In genomic region chr2:124283090-124283489, GRCh38 we compare ENCODE assay signal across 15 cellular contexts.
DNase-seq lines count a peak whose midpoint lies in the region; ATAC-seq and TF ChIP-seq lines count a peak whose summit lies in the region.
"Had no signal": no experiment of that assay in that cellular context is flagged by ENCODE, and none has a peak within 500 bp of the region (broad histone marks: within the 10 kb centered on the region; RNA-seq: fewer than 3 reads in every experiment).

No MANE protein-coding gene starts in this region.

- peak; percentile 92 for DNase-seq in DMS79 treated with DMSO at 0.1 percent for 48 hours (lab: John Stamatoyannopoulos, UW)
- DNase-seq in NCI-H2029 (lab: John Stamatoyannopoulos, UW) = peak; percentile 47
- DNase-seq in SK-N-DZ (ENCODE audit: low spot score) = peak; percentile 20
- DNase-seq in islet precursor cell = peak; percentile 60
- no peak for DNase-seq in T-helper 17 cell
- DNase-seq in vagina (ENCODE audit: extremely low spot score in 2 of 2) = no peak
- no peak for DNase-seq in activated CD8-positive, alpha-beta T cell treated with anti-CD3 and anti-CD28 coated beads, Interleukin-2, amount 10 ng/mL, durations not matched to agents 7 days and 5 days
- DNase-seq: BE2C; Karpas-422; NK-92 treated with Interleukin-12 subunit alpha and Interleukin-12 subunit beta, amount 100 ng/mL, for 24 hours; stimulated activated CD4-positive, alpha-beta T cell treated with anti-CD3 and anti-CD28 coated beads, Interleukin-4, amount 100 ng/mL, for 4 hours; SW 1271 had no signal

- no peak for ATAC-seq in T-helper 17 cell
- ATAC-seq in activated CD8-positive, alpha-beta T cell treated with anti-CD3 and anti-CD28 coated beads, Interleukin-2, amount 10 ng/mL, durations not matched to agents 7 days and 5 days = no peak
- ATAC-seq in GM21737 (IDR thresholded peaks at IDR 0.05; ENCODE audit: unreplicated experiment) = no peak

- no peaks in the 10 kb centered on the region for H3K36me3 Mint-ChIP-seq in T-helper 17 cell (ENCODE audit: low read depth)
- no peaks in the 10 kb centered on the region for H3K36me3 Mint-ChIP-seq in activated CD8-positive, alpha-beta T cell treated with anti-CD3 and anti-CD28 coated beads, Interleukin-2, amount 10 ng/mL, durations not matched to agents 7 days and 5 days (ENCODE audit: low read depth)

- H3K9me3 Mint-ChIP-seq in activated CD8-positive, alpha-beta T cell treated with anti-CD3 and anti-CD28 coated beads, Interleukin-2, amount 10 ng/mL, durations not matched to agents 7 days and 5 days (ENCODE audit: insufficient read depth) = peaks cover 5% of the 10 kb centered on the region
- H3K9me3 Mint-ChIP-seq: stimulated activated naive CD8-positive, alpha-beta T cell treated with anti-CD3 and anti-CD28 coated beads, Interleukin-15, Interleukin-2, amounts not matched to agents 100 ng/mL and 50 ng/mL, for 24 hours had no signal

- H3K4me3 Mint-ChIP-seq in T-helper 17 cell = no peak overlapping the region
- no peak overlapping the region for H3K4me3 Mint-ChIP-seq in activated CD8-positive, alpha-beta T cell treated with anti-CD3 and anti-CD28 coated beads, Interleukin-2, amount 10 ng/mL, durations not matched to agents 7 days and 5 days
- H3K4me3 Mint-ChIP-seq: stimulated activated naive CD8-positive, alpha-beta T cell treated with anti-CD3 and anti-CD28 coated beads, Interleukin-15, Interleukin-2, amounts not matched to agents 100 ng/mL and 50 ng/mL, for 24 hours had no signal

- H3K27ac ChIP-seq in vagina = no peak overlapping the region
- H3K27ac ChIP-seq: prostate gland had no signal

- intact Hi-C loops in vagina (cut with DNase I) = no loop called here

- no peaks in the 10 kb centered on the region for H3K27me3 ChIP-seq in vagina
- H3K27me3 ChIP-seq: BE2C had no signal

- POLR2A ChIA-PET in activated CD8-positive, alpha-beta T cell treated with anti-CD3 and anti-CD28 coated beads, Interleukin-2, amount 10 ng/mL, durations not matched to agents 7 days and 5 days (lab: Charles Lee) = no interaction called here

- CTCF ChIA-PET in activated CD8-positive, alpha-beta T cell treated with anti-CD3 and anti-CD28 coated beads, Interleukin-2, amount 10 ng/mL, durations not matched to agents 7 days and 5 days (lab: Charles Lee) = no interaction called here

- H3K27me3 Mint-ChIP-seq in T-helper 17 cell = no peaks in the 10 kb centered on the region
- no peaks in the 10 kb centered on the region for H3K27me3 Mint-ChIP-seq in activated CD8-positive, alpha-beta T cell treated with anti-CD3 and anti-CD28 coated beads, Interleukin-2, amount 10 ng/mL, durations not matched to agents 7 days and 5 days (ENCODE audit: low read depth)
- H3K27me3 Mint-ChIP-seq: stimulated activated naive CD8-positive, alpha-beta T cell treated with anti-CD3 and anti-CD28 coated beads, Interleukin-15, Interleukin-2, amounts not matched to agents 100 ng/mL and 50 ng/mL, for 24 hours had no signal

- TF ChIP-seq CTCF in vagina (IDR thresholded peaks at IDR 0.05) = no peak

- no peaks in the 10 kb centered on the region for H3K4me1 Mint-ChIP-seq in T-helper 17 cell
- H3K4me1 Mint-ChIP-seq in activated CD8-positive, alpha-beta T cell treated with anti-CD3 and anti-CD28 coated beads, Interleukin-2, amount 10 ng/mL, durations not matched to agents 7 days and 5 days (ENCODE audit: low read depth) = no peaks in the 10 kb centered on the region

- H3K4me3 ChIP-seq in vagina = no peak overlapping the region
- H3K4me3 ChIP-seq: prostate gland had no signal

- H3K4me1 ChIP-seq in vagina = no peaks in the 10 kb centered on the region
- H3K4me1 ChIP-seq: BE2C, prostate gland had no signal

- H3K9me3 ChIP-seq in T-helper 17 cell (ENCODE audit: control insufficient read depth, low read length, poor library complexity, severe bottlenecking) (no peaks in the 10 kb centered on the region), vagina (no peaks in the 10 kb centered on the region)
- H3K9me3 ChIP-seq: BE2C, prostate gland had no signal

- no peak for TF ChIP-seq POLR2A in vagina (IDR thresholded peaks at IDR 0.05)

- no peak overlapping the region for H3K27ac Mint-ChIP-seq in T-helper 17 cell
- H3K27ac Mint-ChIP-seq in activated CD8-positive, alpha-beta T cell treated with anti-CD3 and anti-CD28 coated beads, Interleukin-2, amount 10 ng/mL, durations not matched to agents 7 days and 5 days = no peak overlapping the region
- H3K27ac Mint-ChIP-seq: stimulated activated naive CD8-positive, alpha-beta T cell treated with anti-CD3 and anti-CD28 coated beads, Interleukin-15, Interleukin-2, amounts not matched to agents 100 ng/mL and 50 ng/mL, for 24 hours had no signal

- H3K36me3 ChIP-seq in vagina = no peaks in the 10 kb centered on the region
- H3K36me3 ChIP-seq: BE2C, prostate gland had no signal

Comparison
In these comparisons a context has a peak if more than half of its experiments do, and no peak if none do; other contexts are left out.
1. DNase-seq: peak in DMS79 treated with DMSO at 0.1 percent for 48 hours (single experiment), NCI-H2029 (single experiment), SK-N-DZ (single experiment) and islet precursor cell (single experiment); none in T-helper 17 cell (0 of 3), vagina (0 of 2) and activated CD8-positive, alpha-beta T cell treated with anti-CD3 and anti-CD28 coated beads, Interleukin-2, amount 10 ng/mL, durations not matched to agents 7 days and 5 days (single experiment).